Comparison of ENCODE assay signal across 4 cellular contexts in the genomic region with DNA sequence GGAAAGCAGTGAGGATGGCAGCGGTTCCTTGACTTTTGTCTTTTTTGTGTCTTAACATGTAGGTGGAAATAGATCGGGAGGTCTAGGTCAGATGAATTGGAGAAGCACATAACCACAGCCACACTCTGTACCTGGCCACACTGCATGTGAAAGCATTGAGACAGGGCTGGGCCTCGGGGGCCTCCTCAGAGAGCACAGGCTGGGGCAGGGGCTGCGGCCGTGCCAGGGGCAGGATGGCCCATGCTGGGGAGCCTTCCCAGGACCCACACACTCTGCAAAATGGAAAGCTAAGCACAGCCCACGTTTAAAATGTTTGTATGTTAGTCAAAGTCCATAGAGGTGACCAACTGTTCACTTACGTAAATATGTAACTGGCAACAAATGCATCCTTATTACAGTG.
"Had no signal": no experiment of that assay in that cellular context is flagged by ENCODE, and none has a peak within 500 bp of the region (broad histone marks: within the 10 kb centered on the region; RNA-seq: fewer than 3 reads in every experiment).

No MANE protein-coding gene starts in this region.

- H2AFZ ChIP-seq: GM23338 had no signal

- DNase-seq: H9, HCEC 1CT, IMR-90 had no signal

- H3K4me3 ChIP-seq: GM23338 had no signal

- H3K4me2 ChIP-seq: GM23338 had no signal

- ATAC-seq: GM23338 had no signal
